ENCODE assay signal across 18 cellular contexts in the genomic region with DNA sequence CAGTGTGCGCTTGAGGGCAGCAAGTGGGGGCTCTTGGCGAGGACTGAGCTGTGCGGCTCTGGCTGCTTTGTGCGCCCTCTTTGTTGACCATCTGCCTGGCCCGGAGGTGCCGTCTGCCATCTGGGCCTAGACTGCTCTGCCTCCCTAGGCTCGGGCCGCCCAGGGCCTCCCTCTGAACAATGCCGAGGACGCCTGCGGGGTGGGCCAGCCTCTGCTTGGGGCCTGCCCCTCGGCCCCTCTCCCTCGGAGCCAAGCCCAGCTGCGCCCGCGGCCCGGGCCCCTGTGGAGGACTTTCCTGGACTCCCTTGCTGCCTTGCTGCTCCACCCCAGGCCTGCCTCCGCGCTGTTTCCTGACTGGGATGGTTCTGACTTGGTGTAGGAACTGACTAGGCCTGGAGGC. TPM values are rescaled to one million over a fixed set of nuclear protein-coding genes. Genes with fewer than 3 reads are reported as not detected.
"Had no signal": no experiment of that assay in that cellular context is flagged by ENCODE, and none has a peak within 500 bp of the region (broad histone marks: within the 10 kb centered on the region; RNA-seq: fewer than 3 reads in every experiment).

No MANE protein-coding gene starts in this region.

- H3K4me1 Mint-ChIP-seq: mesothelial cell of epicardium, neural crest cell had no signal

- FAIRE-seq: islet of Langerhans had no signal

- H3K27ac Mint-ChIP-seq: activated naive CD8-positive, alpha-beta T cell treated with anti-CD3 and anti-CD28 coated beads for 36 hours; activated T-helper 1 cell treated with anti-CD3 and anti-CD28 coated beads, Interleukin-12 subunit alpha, Interleukin-12 subunit beta, Interleukin-2, Interleukin-4 antibody, amounts not matched to agents 30 ng/mL and 10 ng/mL and 1 ng/mL, durations not matched to agents 14 hours and 24 hours and 36 hours; dendritic cell treated with granulocyte-macrophage colony-stimulating factor and Interleukin-4, amounts not matched to agents 40 ng/mL and 50 ng/mL, for 4 days; mesothelial cell of epicardium; stimulated activated naive CD8-positive, alpha-beta T cell treated with anti-CD3 and anti-CD28 coated beads, Interleukin-15, Interleukin-2, amounts not matched to agents 100 ng/mL and 50 ng/mL, for 24 hours had no signal

- DNase-seq: activated CD4-positive, alpha-beta T cell treated with anti-CD3 and anti-CD28 coated beads, Interleukin-2, amount 50 U/mL, for 4 hours; activated naive CD4-positive, alpha-beta T cell; activated naive CD8-positive, alpha-beta T cell treated with anti-CD3 and anti-CD28 coated beads for 36 hours; activated T-cell treated with anti-CD3 and anti-CD28 coated beads for 4 hours; amniotic stem cell; effector memory CD4-positive, alpha-beta T cell; esophagus squamous epithelium; stimulated activated CD4-positive, alpha-beta T cell treated with anti-CD3 and anti-CD28 coated beads, Interleukin-12 subunit alpha, Interleukin-12 subunit beta, amount 100 ng/mL, for 4 hours; stimulated activated CD4-positive, alpha-beta T cell treated with anti-CD3 and anti-CD28 coated beads, Interleukin-1b, Interleukin-23, amount 100 ng/mL, for 48 hours; transverse colon; WERI-Rb-1 had no signal

- H3K4me3 Mint-ChIP-seq: activated naive CD8-positive, alpha-beta T cell treated with anti-CD3 and anti-CD28 coated beads for 36 hours; activated T-helper 1 cell treated with anti-CD3 and anti-CD28 coated beads, Interleukin-12 subunit alpha, Interleukin-12 subunit beta, Interleukin-2, Interleukin-4 antibody, amounts not matched to agents 30 ng/mL and 10 ng/mL and 1 ng/mL, durations not matched to agents 14 hours and 24 hours and 36 hours; dendritic cell treated with granulocyte-macrophage colony-stimulating factor and Interleukin-4, amounts not matched to agents 40 ng/mL and 50 ng/mL, for 4 days; mesothelial cell of epicardium; neural crest cell; stimulated activated naive CD8-positive, alpha-beta T cell treated with anti-CD3 and anti-CD28 coated beads, Interleukin-15, Interleukin-2, amounts not matched to agents 100 ng/mL and 50 ng/mL, for 24 hours had no signal

- H3K9me3 Mint-ChIP-seq: dendritic cell treated with granulocyte-macrophage colony-stimulating factor and Interleukin-4, amounts not matched to agents 40 ng/mL and 50 ng/mL, for 4 days had no signal

- H3K36me3 Mint-ChIP-seq: activated naive CD8-positive, alpha-beta T cell treated with anti-CD3 and anti-CD28 coated beads for 36 hours; mesothelial cell of epicardium had no signal

RNA-seq across cellular contexts. Expression of gene SPSB4, which starts 31.9 kb away (rescaled TPM):
- total RNA-seq: activated naive CD8-positive, alpha-beta T cell treated with anti-CD3 and anti-CD28 coated beads for 36 hours; activated T-helper 1 cell treated with anti-CD3 and anti-CD28 coated beads, Interleukin-12 subunit alpha, Interleukin-12 subunit beta, Interleukin-2, Interleukin-4 antibody, amounts not matched to agents 30 ng/mL and 10 ng/mL and 1 ng/mL, durations not matched to agents 14 hours and 24 hours and 36 hours; esophagus squamous epithelium; T-helper 2 cell treated with Interferon-gamma antibody and Interleukin-4, amounts not matched to agents 100 ng/mL and 5 ng/mL, for 36 hours had no signal
